In genomic region chr19:42206871-42207755, GRCh38 we compare ENCODE assay signal across 10 cellular contexts. TPM values are rescaled to one million over a fixed set of nuclear protein-coding genes. Genes with fewer than 3 reads are reported as not detected.
A peak's percentile ranks its signal among the peaks of the same experiment; 100 is the strongest.
DNase-seq lines count a peak whose midpoint lies in the region; ATAC-seq and TF ChIP-seq lines count a peak whose summit lies in the region.
"Had no signal": no experiment of that assay in that cellular context is flagged by ENCODE, and none has a peak within 500 bp of the region (broad histone marks: within the 10 kb centered on the region; RNA-seq: fewer than 3 reads in every experiment).

No MANE protein-coding gene starts in this region.

- in situ Hi-C loops in gastrocnemius medialis (cut with MboI; ENCODE audit: low sequenced_read_pairs in 4 of 4), result no loop called here

- H3K36me3 Mint-ChIP-seq in HFFc6 (ENCODE audit: low read depth) (peaks cover 51% of the 10 kb centered on the region), memory B cell (peaks cover 35% of the 10 kb centered on the region)
- peaks cover 42% of the 10 kb centered on the region for H3K36me3 Mint-ChIP-seq in activated naive CD8-positive, alpha-beta T cell treated with anti-CD3 and anti-CD28 coated beads, Interleukin-2, amount 10 ng/mL, durations not matched to agents 7 days and 5 days

- POLR2A ChIA-PET in activated naive CD8-positive, alpha-beta T cell treated with anti-CD3 and anti-CD28 coated beads, Interleukin-2, amount 10 ng/mL, durations not matched to agents 7 days and 5 days (lab: Charles Lee), result interaction anchor here (0.9 to 1.7 kb wide), 4 partner anchors 8 to 35 kb away, joined by 3 to 10 read pairs (median 4); partner anchors contain the start of genes DEDD2 and ZNF526

- H3K4me1 ChIP-seq in gastrocnemius medialis, result no peaks in the 10 kb centered on the region

- DNase-seq in AG20443 (ENCODE audit: low spot score), result peak; percentile 76
- DNase-seq in HFFc6, result peak; percentile 54
- DNase-seq in activated naive CD8-positive, alpha-beta T cell treated with anti-CD3 and anti-CD28 coated beads, Interleukin-2, amount 10 ng/mL, durations not matched to agents 7 days and 5 days, result no peak
- no peak for DNase-seq in memory B cell (ENCODE audit: low spot score in 2 of 2)
- no peak for DNase-seq in NCI-H774 (lab: John Stamatoyannopoulos, UW)
- no peak for DNase-seq in activated CD4-positive, CD25-positive, alpha-beta regulatory T cell treated with anti-CD3 and anti-CD28 coated beads, Interleukin-2, amount 50 U/mL, for 72 hours
- no peak for DNase-seq in gastrocnemius medialis
- DNase-seq: left cardiac atrium; stimulated activated CD4-positive, alpha-beta T cell treated with anti-CD3 and anti-CD28 coated beads, Interleukin-12 subunit alpha, Interleukin-12 subunit beta, amount 100 ng/mL, for 4 hours had no signal

- H3K4me1 Mint-ChIP-seq in HFFc6 (ENCODE audit: low read depth) (peaks cover 61% of the 10 kb centered on the region), memory B cell (peaks cover 47% of the 10 kb centered on the region)
- peaks cover 33% of the 10 kb centered on the region for H3K4me1 Mint-ChIP-seq in activated naive CD8-positive, alpha-beta T cell treated with anti-CD3 and anti-CD28 coated beads, Interleukin-2, amount 10 ng/mL, durations not matched to agents 7 days and 5 days

- no peak overlapping the region for H3K4me3 ChIP-seq in gastrocnemius medialis

- H3K27me3 Mint-ChIP-seq in HFFc6 (ENCODE audit: insufficient read depth) (no peaks in the 10 kb centered on the region; the same call in 1 of the 2 replicates), memory B cell (no peaks in the 10 kb centered on the region)
- no peaks in the 10 kb centered on the region for H3K27me3 Mint-ChIP-seq in activated naive CD8-positive, alpha-beta T cell treated with anti-CD3 and anti-CD28 coated beads, Interleukin-2, amount 10 ng/mL, durations not matched to agents 7 days and 5 days

- H3K9me3 Mint-ChIP-seq in HFFc6 (no peaks in the 10 kb centered on the region), memory B cell (no peaks in the 10 kb centered on the region)
- no peaks in the 10 kb centered on the region for H3K9me3 Mint-ChIP-seq in activated naive CD8-positive, alpha-beta T cell treated with anti-CD3 and anti-CD28 coated beads, Interleukin-2, amount 10 ng/mL, durations not matched to agents 7 days and 5 days

- peaks cover 0 to 77% of the 10 kb centered on the region in 2 donors for H3K36me3 ChIP-seq in gastrocnemius medialis

- intact Hi-C loops in gastrocnemius medialis (cut with DNase I; ENCODE audit: low total_unique reads), result no loop called here

- H3K27ac Mint-ChIP-seq in HFFc6 (peak overlapping the region; percentile 95), memory B cell (peak overlapping the region; percentile 35)
- peak overlapping the region; percentile 61 for H3K27ac Mint-ChIP-seq in activated naive CD8-positive, alpha-beta T cell treated with anti-CD3 and anti-CD28 coated beads, Interleukin-2, amount 10 ng/mL, durations not matched to agents 7 days and 5 days

- peak overlapping the region; percentile 51 for H3K4me3 Mint-ChIP-seq in HFFc6
- H3K4me3 Mint-ChIP-seq in activated naive CD8-positive, alpha-beta T cell treated with anti-CD3 and anti-CD28 coated beads, Interleukin-2, amount 10 ng/mL, durations not matched to agents 7 days and 5 days, result peak overlapping the region; percentile 14
- no peak overlapping the region for H3K4me3 Mint-ChIP-seq in memory B cell

- H3K27ac ChIP-seq in gastrocnemius medialis, result no peak overlapping the region

- H3K9me3 ChIP-seq in gastrocnemius medialis, result no peaks in the 10 kb centered on the region

- H3K27me3 ChIP-seq in gastrocnemius medialis, result no peaks in the 10 kb centered on the region

- TF ChIP-seq POLR2A in gastrocnemius medialis (IDR thresholded peaks at IDR 0.05), result no peak

- no peak for TF ChIP-seq CTCF in HFFc6 (IDR thresholded peaks at IDR 0.05)
- TF ChIP-seq CTCF in gastrocnemius medialis (IDR thresholded peaks at IDR 0.05 in 4 of 5, conservative IDR thresholded peaks at IDR 0.05 in 1 of 5), result no peak

- ATAC-seq in activated naive CD8-positive, alpha-beta T cell treated with anti-CD3 and anti-CD28 coated beads, Interleukin-2, amount 10 ng/mL, durations not matched to agents 7 days and 5 days (ENCODE audit: low read depth), result no peak
- ATAC-seq in memory B cell (ENCODE audit: low read depth) (no peak), gastrocnemius medialis (no peak), HG02884 (IDR thresholded peaks at IDR 0.05; ENCODE audit: unreplicated experiment) (no peak)

RNA-seq across cellular contexts. Expression of gene DEDD2, which starts 10.4 kb away (rescaled TPM):
- total RNA-seq in HFFc6 (2021; fragmentation: NEBNext Ultra II Directional; extraction: Animal tissue kit (Norgen Biotek cat#: 25700)), result 10 to 100 TPM; 19.2 to 24.9 (median 20.2) TPM
- 10 to 100 TPM; 41.3 to 42.2 TPM for total RNA-seq in activated naive CD8-positive, alpha-beta T cell treated with anti-CD3 and anti-CD28 coated beads, Interleukin-2, amount 10 ng/mL, durations not matched to agents 7 days and 5 days
- total RNA-seq in gastrocnemius medialis, result 10 to 100 TPM; 22.5 to 33.6 (median 29.2) TPM

RNA-seq across cellular contexts. Expression of gene ZNF526, which starts 13.0 kb away (rescaled TPM):
- 10 to 100 TPM; 14.0 to 18.2 (median 16.1) TPM for total RNA-seq in HFFc6 (2021; fragmentation: NEBNext Ultra II Directional; extraction: Animal tissue kit (Norgen Biotek cat#: 25700))
- total RNA-seq in activated naive CD8-positive, alpha-beta T cell treated with anti-CD3 and anti-CD28 coated beads, Interleukin-2, amount 10 ng/mL, durations not matched to agents 7 days and 5 days, result 10 to 100 TPM; 19.6 to 20.6 TPM
- total RNA-seq in gastrocnemius medialis, result 1 to 10 TPM; 3.3 to 5.8 (median 4.9) TPM

RNA-seq across cellular contexts. Expression of gene GSK3A, which starts 35.3 kb away (rescaled TPM):
- 10 to 100 TPM; 36.3 to 45.5 (median 43.1) TPM for total RNA-seq in HFFc6 (2021; fragmentation: NEBNext Ultra II Directional; extraction: Animal tissue kit (Norgen Biotek cat#: 25700))
- 10 to 100 TPM; 41.0 to 42.2 TPM for total RNA-seq in activated naive CD8-positive, alpha-beta T cell treated with anti-CD3 and anti-CD28 coated beads, Interleukin-2, amount 10 ng/mL, durations not matched to agents 7 days and 5 days
- 10 to 100 TPM; 24.2 to 48.0 (median 40.1) TPM for total RNA-seq in gastrocnemius medialis

RNA-seq across cellular contexts. Expression of gene ERF, which starts 47.8 kb away (rescaled TPM):
- total RNA-seq in HFFc6 (2021; fragmentation: NEBNext Ultra II Directional; extraction: Animal tissue kit (Norgen Biotek cat#: 25700)), result 10 to 100 TPM; 74.7 to 87.8 (median 78.8) TPM
- total RNA-seq in activated naive CD8-positive, alpha-beta T cell treated with anti-CD3 and anti-CD28 coated beads, Interleukin-2, amount 10 ng/mL, durations not matched to agents 7 days and 5 days, result 10 to 100 TPM; 51.1 to 57.5 TPM
- 10 to 100 TPM; 14.0 to 26.7 (median 14.8) TPM for total RNA-seq in gastrocnemius medialis

Comparison
In these comparisons a context has a peak if more than half of its experiments do, and no peak if none do; other contexts are left out.
1. DNase-seq: peak in AG20443 (single experiment) and HFFc6 (single experiment); none in activated naive CD8-positive, alpha-beta T cell treated with anti-CD3 and anti-CD28 coated beads, Interleukin-2, amount 10 ng/mL, durations not matched to agents 7 days and 5 days (single experiment), memory B cell (0 of 2), NCI-H774 (single experiment), activated CD4-positive, CD25-positive, alpha-beta regulatory T cell treated with anti-CD3 and anti-CD28 coated beads, Interleukin-2, amount 50 U/mL, for 72 hours (single experiment) and gastrocnemius medialis (0 of 2).
2. H3K27ac Mint-ChIP-seq: peak in every context shown above with its lines; median percentile 95 in HFFc6; 61 in activated naive CD8-positive, alpha-beta T cell treated with anti-CD3 and anti-CD28 coated beads, Interleukin-2, amount 10 ng/mL, durations not matched to agents 7 days and 5 days; 35 in memory B cell.